9 cellular contexts compared by ENCODE assay signal in the genomic region with DNA sequence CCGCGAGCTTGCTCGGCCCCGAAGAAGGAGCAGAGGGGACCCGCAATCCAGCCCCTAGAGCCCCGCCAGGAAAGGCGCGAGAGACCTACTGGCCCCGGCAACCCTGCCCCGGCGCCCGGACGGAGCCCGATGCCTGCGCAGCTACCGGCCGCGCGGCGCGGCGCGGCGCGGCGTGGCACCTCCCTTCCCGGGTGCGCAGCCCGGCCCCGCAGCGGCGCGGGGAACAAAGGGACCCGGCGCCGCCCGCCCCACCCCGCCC. TPM values are rescaled to one million over a fixed set of nuclear protein-coding genes. Genes with fewer than 3 reads are reported as not detected.
DNase-seq lines count a peak whose midpoint lies in the region; ATAC-seq and TF ChIP-seq lines count a peak whose summit lies in the region.
"Had no signal": no experiment of that assay in that cellular context is flagged by ENCODE, and none has a peak within 500 bp of the region (broad histone marks: within the 10 kb centered on the region; RNA-seq: fewer than 3 reads in every experiment).

No MANE protein-coding gene starts in this region.

- H3K9me3 Mint-ChIP-seq in chondrocyte (ENCODE audit: low read depth): no peaks in the 10 kb centered on the region

- no peaks in the 10 kb centered on the region for H3K36me3 ChIP-seq in mucosa of descending colon (ENCODE audit: low read depth)

- DNase-seq in stimulated activated CD4-positive, alpha-beta T cell treated with anti-CD3 and anti-CD28 coated beads, Interleukin-15, amount 100 ng/mL, for 24 hours: peak; percentile 3
- no peak for DNase-seq in stimulated activated CD4-positive, alpha-beta T cell treated with anti-CD3 and anti-CD28 coated beads, Interleukin-1b, Interleukin-23, amount 100 ng/mL, for 48 hours
- DNase-seq in chondrocyte (ENCODE audit: low spot score) (no peak), mucosa of descending colon (no peak), COR-L47 (lab: John Stamatoyannopoulos, UW) (no peak)

- peak overlapping the region; percentile 98 for H3K4me3 Mint-ChIP-seq in chondrocyte (ENCODE audit: unreplicated experiment)

- H3K36me3 Mint-ChIP-seq in chondrocyte (ENCODE audit: low read depth): peaks cover 2% of the 10 kb centered on the region
- H3K36me3 Mint-ChIP-seq: IgD-negative memory B cell had no signal

- ATAC-seq in mucosa of descending colon (peak; percentile 7), GM18858 (IDR thresholded peaks at IDR 0.05; ENCODE audit: unreplicated experiment) (no peak), HG02678 (IDR thresholded peaks at IDR 0.05; ENCODE audit: unreplicated experiment) (no peak), GM18867 (IDR thresholded peaks at IDR 0.05; ENCODE audit: unreplicated experiment) (no peak)

- no peak overlapping the region for H3K4me3 ChIP-seq in mucosa of descending colon

- peaks cover 38% of the 10 kb centered on the region for H3K4me1 Mint-ChIP-seq in chondrocyte (ENCODE audit: low read depth)

- TF ChIP-seq CTCF in chondrocyte (IDR thresholded peaks at IDR 0.05) (no peak), mucosa of descending colon (IDR thresholded peaks at IDR 0.05) (no peak)

- H3K4me1 ChIP-seq in mucosa of descending colon (ENCODE audit: low read depth): peaks cover 4% of the 10 kb centered on the region

- peak overlapping the region; percentile 97 for H3K27ac Mint-ChIP-seq in chondrocyte (ENCODE audit: unreplicated experiment)

- intact Hi-C loops in mucosa of descending colon (cut with DNase I, micrococcal nuclease): no loop called here

- no peaks in the 10 kb centered on the region for H3K27me3 Mint-ChIP-seq in chondrocyte (ENCODE audit: low read depth)

- H3K9me3 ChIP-seq in mucosa of descending colon: no peaks in the 10 kb centered on the region

RNA-seq across cellular contexts. Expression of a gene that starts 0.3 kb away (rescaled TPM):
- total RNA-seq in chondrocyte (175 to 208 TPM (median 198 TPM) in 3 replicates), mucosa of descending colon (10 to 100 TPM in 1 of 3 donors, under 1 TPM in 2; 0.63 to 11.0 (median 0.67) TPM)

Comparison
In these comparisons a context has a peak if more than half of its experiments do, and no peak if none do; other contexts are left out.
1. RNA of a gene that starts 0.3 kb away (total RNA-seq): 175 to 208 TPM in chondrocyte; 0.63 to 11.0 TPM in mucosa of descending colon; every median in the first group is over 10 times any median in the second.